10 cellular contexts compared by ENCODE assay signal in genomic region chr3:128416578-128417150, GRCh38. TPM values are rescaled to one million over a fixed set of nuclear protein-coding genes. Genes with fewer than 3 reads are reported as not detected.
A peak's percentile ranks its signal among the peaks of the same experiment; 100 is the strongest.
DNase-seq lines count a peak whose midpoint lies in the region; ATAC-seq and TF ChIP-seq lines count a peak whose summit lies in the region.
"Had no signal": no experiment of that assay in that cellular context is flagged by ENCODE, and none has a peak within 500 bp of the region (broad histone marks: within the 10 kb centered on the region; RNA-seq: fewer than 3 reads in every experiment).

No MANE protein-coding gene starts in this region.

- H3K4me3 Mint-ChIP-seq in WTC11: no peak overlapping the region

- peaks cover 5% of the 10 kb centered on the region for H3K9me3 Mint-ChIP-seq in WTC11

- H3K36me3 ChIP-seq in osteoblast (ENCODE audit: insufficient read depth, low read length) (no peaks in the 10 kb centered on the region), esophagus squamous epithelium (no peaks in the 10 kb centered on the region)

- DNase-seq in GOT3 (lab: John Stamatoyannopoulos, UW) (peak; percentile 22), NOMO-1 treated with dmso at 0.1 percent for 144 hours (lab: John Stamatoyannopoulos, UW; ENCODE audit: unreplicated experiment) (peak; percentile 68), dedifferentiated amniotic fluid mesenchymal stem cell (ENCODE audit: extremely low spot score) (peak; percentile 33), osteoblast (ENCODE audit: insufficient read length, low spot score, missing footprints) (peak; percentile 99), WTC11 (ENCODE audit: low spot score) (no peak), esophagus squamous epithelium (lab: John Stamatoyannopoulos, UW) (no peak), foreskin melanocyte (no peak), mesenteric fat pad (ENCODE audit: low spot score) (no peak)
- DNase-seq: H7, Kasumi-1 had no signal

- TF ChIP-seq CTCF in osteoblast (IDR thresholded peaks at IDR 0.05; ENCODE audit: extremely low read depth, low read depth, low read length) (no peak), WTC11 (IDR thresholded peaks at IDR 0.05) (no peak), esophagus squamous epithelium (IDR thresholded peaks at IDR 0.05) (no peak)

- no peaks in the 10 kb centered on the region for H3K36me3 Mint-ChIP-seq in WTC11

- CTCF ChIA-PET in WTC11 (lab: Charles Lee): interaction anchor here (1.2 kb wide), 1 partner anchor 21 kb away, joined by 3 read pairs; no protein-coding TSS in a partner anchor

- H2AFZ ChIP-seq in osteoblast (ENCODE audit: low read length): no peak overlapping the region

- H3K4me3 ChIP-seq in osteoblast (ENCODE audit: insufficient read depth, low read length): no peak overlapping the region
- H3K4me3 ChIP-seq in esophagus squamous epithelium: no peak overlapping the region

- H3K27ac Mint-ChIP-seq in WTC11: no peak overlapping the region

- H3K9me3 ChIP-seq in osteoblast (ENCODE audit: low read depth, low read length): no peaks in the 10 kb centered on the region
- no peaks in the 10 kb centered on the region for H3K9me3 ChIP-seq in esophagus squamous epithelium

- POLR2A ChIA-PET in WTC11 (lab: Charles Lee): no interaction called here

- peaks cover 4% of the 10 kb centered on the region; the same call in 1 of the 2 replicates for H3K27me3 Mint-ChIP-seq in WTC11 (ENCODE audit: low read depth)

- H4K20me1 ChIP-seq in osteoblast (ENCODE audit: insufficient read depth, low read length): no peaks in the 10 kb centered on the region

- intact Hi-C loops in esophagus squamous epithelium (cut with DNase I): no loop called here

- no peak for ATAC-seq in WTC11

- TF ChIP-seq POLR2A in esophagus squamous epithelium (IDR thresholded peaks at IDR 0.05): no peak

- WGBS in esophagus squamous epithelium, 2 donors: 44 to 87% methylated on average over 3 to 9 of the region's 9 CpGs

- peaks cover 22% of the 10 kb centered on the region for H3K4me1 Mint-ChIP-seq in WTC11

- no peak overlapping the region for H3K4me2 ChIP-seq in osteoblast (ENCODE audit: insufficient read depth, low read length)

- no peaks in the 10 kb centered on the region for H3K4me1 ChIP-seq in osteoblast (ENCODE audit: insufficient read depth, low read length)
- no peaks in the 10 kb centered on the region for H3K4me1 ChIP-seq in esophagus squamous epithelium

- H3K27me3 ChIP-seq in osteoblast (ENCODE audit: insufficient read depth, low read length): no peaks in the 10 kb centered on the region
- H3K27me3 ChIP-seq in esophagus squamous epithelium: no peaks in the 10 kb centered on the region

- no peak overlapping the region for H3K27ac ChIP-seq in osteoblast (ENCODE audit: low read depth, low read length)
- H3K27ac ChIP-seq in esophagus squamous epithelium: peak overlapping the region in 1 of 4 donors; percentile 13

- H3K79me2 ChIP-seq in osteoblast (ENCODE audit: insufficient read depth, low read length): no peaks in the 10 kb centered on the region

TF ChIP-seq in WTC11, 78 proteins besides CTCF, POLR2A, EP300 and RAD21:
- no peak for TF ChIP-seq CREM (CRISPR knock-in tag; IDR thresholded peaks at IDR 0.05)
- TF ChIP-seq OVOL2 (CRISPR knock-in tag; IDR thresholded peaks at IDR 0.05; ENCODE audit: borderline replicate concordance): no peak

RNA-seq across cellular contexts. Expression of gene DNAJB8, which starts 50.0 kb away (rescaled TPM):
- not detected in 2 replicates for total RNA-seq in osteoblast
- not detected in 3 replicates for total RNA-seq in WTC11 (2021)
- not detected for total RNA-seq in esophagus squamous epithelium
- not detected for total RNA-seq in mesenteric fat pad
- total RNA-seq: H7 had no signal

Comparison
In these comparisons a context has a peak if more than half of its experiments do, and no peak if none do; other contexts are left out.
1. DNase-seq: peak in GOT3 (single experiment), NOMO-1 treated with dmso at 0.1 percent for 144 hours (single experiment), dedifferentiated amniotic fluid mesenchymal stem cell (single experiment) and osteoblast (single experiment); none in WTC11 (single experiment), esophagus squamous epithelium (single experiment), foreskin melanocyte (single experiment) and mesenteric fat pad (single experiment).